Comparison of ENCODE assay signal across 22 cellular contexts in genomic region chr3:22748453-22748852, GRCh38.
"Had no signal": no experiment of that assay in that cellular context is flagged by ENCODE, and none has a peak within 500 bp of the region (broad histone marks: within the 10 kb centered on the region; RNA-seq: fewer than 3 reads in every experiment).

No MANE protein-coding gene starts in this region.

- H3K27me3 ChIP-seq: esophagus squamous epithelium, gastrocnemius medialis, heart right ventricle, left lung had no signal

- DNase-seq: dermis blood vessel endothelial cell; dorsolateral prefrontal cortex; effector CD4-positive, alpha-beta T cell; endodermal cell; erythroblast; esophagus squamous epithelium; foreskin fibroblast; foreskin melanocyte; gastrocnemius medialis; glutamatergic neuron; head of caudate nucleus; heart right ventricle; hippocampal formation; left cardiac atrium; left lung; left ventricle myocardium superior; lower lobe of right lung; mesenchymal stem cell; midbrain; naive thymus-derived CD4-positive, alpha-beta T cell had no signal

- H3K9me3 ChIP-seq: esophagus squamous epithelium, gastrocnemius medialis, lower lobe of right lung had no signal

- H3K4me3 ChIP-seq: coronary artery, dorsolateral prefrontal cortex, esophagus squamous epithelium, gastrocnemius medialis, heart right ventricle, left lung, lower lobe of right lung had no signal

- H3K36me3 ChIP-seq: esophagus squamous epithelium, gastrocnemius medialis, heart right ventricle, left lung, lower lobe of right lung had no signal

- H3K27ac ChIP-seq: coronary artery, dorsolateral prefrontal cortex, epithelial cell of prostate, esophagus squamous epithelium, gastrocnemius medialis, heart right ventricle, left lung, lower lobe of right lung had no signal

- H3K4me1 ChIP-seq: esophagus squamous epithelium, gastrocnemius medialis, heart right ventricle, left lung, lower lobe of right lung had no signal
